Comparison of ENCODE assay signal across 24 cellular contexts in the genomic region with DNA sequence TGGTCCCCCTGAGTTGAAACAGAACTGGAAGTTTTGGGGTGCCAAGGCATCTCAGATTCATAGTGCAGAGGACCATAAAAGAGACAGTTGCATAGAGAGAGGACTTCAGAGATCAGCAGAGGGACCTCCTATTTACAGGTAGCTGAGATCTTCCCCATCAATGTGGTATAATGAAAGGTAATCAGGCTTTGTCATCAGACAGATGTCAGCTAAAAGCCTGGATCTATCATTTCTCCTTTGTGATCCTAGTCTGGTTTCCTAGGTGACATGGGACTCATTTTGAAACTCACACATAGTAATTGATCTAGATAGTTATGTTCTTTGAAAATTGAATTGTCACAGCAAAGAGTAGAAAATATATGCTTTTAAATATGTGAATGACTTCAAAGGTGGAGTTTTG.
"Had no signal": no experiment of that assay in that cellular context is flagged by ENCODE, and none has a peak within 500 bp of the region (broad histone marks: within the 10 kb centered on the region; RNA-seq: fewer than 3 reads in every experiment).

No MANE protein-coding gene starts in this region.

- H3K4me1 Mint-ChIP-seq: endodermal cell had no signal

- H3K4me1 ChIP-seq: colonic mucosa, gastrocnemius medialis, heart right ventricle, left lung, lower lobe of right lung had no signal

- ATAC-seq: effector memory CD8-positive, alpha-beta T cell; esophagus mucosa; gastrocnemius medialis; heart right ventricle; left cardiac atrium; left lung; left ventricle myocardium superior; lower lobe of right lung; mucosa of descending colon had no signal

- H3K9me3 Mint-ChIP-seq: dendritic cell treated with granulocyte-macrophage colony-stimulating factor and Interleukin-4, amounts not matched to agents 40 ng/mL and 50 ng/mL, for 4 days; endodermal cell; mesothelial cell of epicardium had no signal

- H3K27me3 ChIP-seq: colonic mucosa, esophagus squamous epithelium, gastrocnemius medialis, heart right ventricle, left lung had no signal

- H3K4me3 ChIP-seq: colonic mucosa, esophagus squamous epithelium, gastrocnemius medialis, heart right ventricle, left lung, lower lobe of right lung, mucosa of descending colon had no signal

- H3K36me3 ChIP-seq: colonic mucosa, esophagus squamous epithelium, gastrocnemius medialis, heart right ventricle, left lung, lower lobe of right lung had no signal

- H3K27ac ChIP-seq: colonic mucosa, epithelial cell of prostate, esophagus squamous epithelium, gastrocnemius medialis, heart right ventricle, left lung, lower lobe of right lung had no signal

- H3K27me3 Mint-ChIP-seq: dendritic cell treated with granulocyte-macrophage colony-stimulating factor and Interleukin-4, amounts not matched to agents 40 ng/mL and 50 ng/mL, for 4 days; effector memory CD8-positive, alpha-beta T cell had no signal

- H3K9me3 ChIP-seq: colonic mucosa, esophagus squamous epithelium, gastrocnemius medialis, left lung, lower lobe of right lung, mucosa of descending colon had no signal

- H3K4me3 Mint-ChIP-seq: dendritic cell treated with granulocyte-macrophage colony-stimulating factor and Interleukin-4, amounts not matched to agents 40 ng/mL and 50 ng/mL, for 4 days; effector memory CD8-positive, alpha-beta T cell; endodermal cell; mesothelial cell of epicardium had no signal

- DNase-seq: colonic mucosa; cortex of kidney; effector CD8-positive, alpha-beta T cell; effector memory CD8-positive, alpha-beta T cell; endodermal cell; erythroblast; esophagus squamous epithelium; foreskin fibroblast; foreskin melanocyte; gastrocnemius medialis; glutamatergic neuron; head of caudate nucleus; heart right ventricle; hippocampal formation; left cardiac atrium; left lung; left ventricle myocardium superior; lower lobe of right lung; mesenchymal stem cell; mucosa of descending colon had no signal

- H3K27ac Mint-ChIP-seq: dendritic cell treated with granulocyte-macrophage colony-stimulating factor and Interleukin-4, amounts not matched to agents 40 ng/mL and 50 ng/mL, for 4 days; effector memory CD8-positive, alpha-beta T cell; endodermal cell; mesothelial cell of epicardium had no signal

- H3K36me3 Mint-ChIP-seq: mesothelial cell of epicardium had no signal
